25 cellular contexts compared by ENCODE assay signal in genomic region chrX:132501606-132502005, GRCh38.
"Had no signal": no experiment of that assay in that cellular context is flagged by ENCODE, and none has a peak within 500 bp of the region (broad histone marks: within the 10 kb centered on the region; RNA-seq: fewer than 3 reads in every experiment).

No MANE protein-coding gene starts in this region.

- H3K4me3 Mint-ChIP-seq: activated CD4-positive, alpha-beta T cell treated with anti-CD3 and anti-CD28 coated beads for 36 hours; activated naive CD8-positive, alpha-beta T cell treated with anti-CD3 and anti-CD28 coated beads for 36 hours; activated T-cell treated with anti-CD3 and anti-CD28 coated beads, Interleukin-2, amount 50 U/mL, for 24 hours; activated T-helper 17 cell treated with anti-CD3 and anti-CD28 coated beads, Interleukin-2, amount 50 U/mL, for 72 hours; effector memory CD8-positive, alpha-beta T cell; naive thymus-derived CD4-positive, alpha-beta T cell; neural crest cell had no signal

- ATAC-seq: activated CD4-positive, alpha-beta T cell treated with anti-CD3 and anti-CD28 coated beads for 36 hours; activated T-helper 17 cell treated with anti-CD3 and anti-CD28 coated beads, Interleukin-2, amount 50 U/mL, for 72 hours; effector memory CD8-positive, alpha-beta T cell; esophagus mucosa; lower lobe of right lung; naive thymus-derived CD4-positive, alpha-beta T cell had no signal

- H3K27ac Mint-ChIP-seq: activated CD4-positive, alpha-beta T cell treated with anti-CD3 and anti-CD28 coated beads for 36 hours; activated naive CD8-positive, alpha-beta T cell treated with anti-CD3 and anti-CD28 coated beads for 36 hours; activated T-cell treated with anti-CD3 and anti-CD28 coated beads, Interleukin-2, amount 50 U/mL, for 24 hours; activated T-helper 17 cell treated with anti-CD3 and anti-CD28 coated beads, Interleukin-2, amount 50 U/mL, for 72 hours; effector memory CD8-positive, alpha-beta T cell; naive thymus-derived CD4-positive, alpha-beta T cell had no signal

- H3K36me3 Mint-ChIP-seq: activated naive CD8-positive, alpha-beta T cell treated with anti-CD3 and anti-CD28 coated beads for 36 hours; naive thymus-derived CD4-positive, alpha-beta T cell had no signal

- H3K9me3 Mint-ChIP-seq: activated naive CD8-positive, alpha-beta T cell treated with anti-CD3 and anti-CD28 coated beads for 36 hours; activated T-cell treated with anti-CD3 and anti-CD28 coated beads, Interleukin-2, amount 50 U/mL, for 24 hours; activated T-helper 17 cell treated with anti-CD3 and anti-CD28 coated beads, Interleukin-2, amount 50 U/mL, for 72 hours; effector memory CD8-positive, alpha-beta T cell; naive thymus-derived CD4-positive, alpha-beta T cell; neural crest cell had no signal

- DNase-seq: activated CD4-positive, alpha-beta T cell treated with anti-CD3 and anti-CD28 coated beads for 36 hours; activated CD4-positive, alpha-beta T cell treated with anti-CD3 and anti-CD28 coated beads, Interleukin-2, amount 50 U/mL, for 4 hours; activated CD8-positive, alpha-beta memory T cell treated with anti-CD3 and anti-CD28 coated beads for 24 hours; activated CD8-positive, alpha-beta memory T cell treated with anti-CD3 and anti-CD28 coated beads, Interleukin-2, amount 50 U/mL, for 4 hours; activated naive CD4-positive, alpha-beta T cell; activated naive CD8-positive, alpha-beta T cell treated with anti-CD3 and anti-CD28 coated beads for 36 hours; activated T-cell treated with anti-CD3 and anti-CD28 coated beads, Interleukin-2, amount 50 U/mL, for 24 hours; amniotic stem cell; colonic mucosa; dorsolateral prefrontal cortex; effector memory CD8-positive, alpha-beta T cell; kidney; lower lobe of right lung; naive thymus-derived CD4-positive, alpha-beta T cell; posterior cingulate gyrus; sigmoid colon; stimulated activated CD4-positive, alpha-beta T cell treated with anti-CD3 and anti-CD28 coated beads, Interleukin-15, amount 100 ng/mL, for 24 hours; stimulated activated CD4-positive, alpha-beta T cell treated with anti-CD3 and anti-CD28 coated beads, Interleukin-2, amount 100 ng/mL, for 48 hours; stimulated activated naive CD4-positive, alpha-beta T cell treated with Interleukin-2 at 50 U/mL for 16 hours; T-helper 1 cell; upper lobe of left lung; WERI-Rb-1 had no signal

- H3K4me1 Mint-ChIP-seq: activated CD4-positive, alpha-beta T cell treated with anti-CD3 and anti-CD28 coated beads for 36 hours; activated naive CD8-positive, alpha-beta T cell treated with anti-CD3 and anti-CD28 coated beads for 36 hours; activated T-helper 17 cell treated with anti-CD3 and anti-CD28 coated beads, Interleukin-2, amount 50 U/mL, for 72 hours; naive thymus-derived CD4-positive, alpha-beta T cell had no signal

- H3K27me3 Mint-ChIP-seq: activated naive CD8-positive, alpha-beta T cell treated with anti-CD3 and anti-CD28 coated beads for 36 hours; activated T-helper 17 cell treated with anti-CD3 and anti-CD28 coated beads, Interleukin-2, amount 50 U/mL, for 72 hours had no signal
